ENCODE assay signal across 13 cellular contexts in genomic region chr3:41522620-41523019, GRCh38.
DNase-seq lines count a peak whose midpoint lies in the region; ATAC-seq and TF ChIP-seq lines count a peak whose summit lies in the region.
"Had no signal": no experiment of that assay in that cellular context is flagged by ENCODE, and none has a peak within 500 bp of the region (broad histone marks: within the 10 kb centered on the region; RNA-seq: fewer than 3 reads in every experiment).

No MANE protein-coding gene starts in this region.

- no TSS peak for BruUV-seq in OCI-LY7 (replicated peaks; lab: Mats Ljungman, UMichigan)

- H2AFZ ChIP-seq in OCI-LY7 (ENCODE audit: low read length): no peak overlapping the region

- ATAC-seq in GM18498 (IDR thresholded peaks at IDR 0.05; ENCODE audit: unreplicated experiment): peak; percentile 76
- ATAC-seq in GM19467 (IDR thresholded peaks at IDR 0.05; ENCODE audit: unreplicated experiment): peak; percentile 56
- peak; percentile 65 for ATAC-seq in HG03025 (IDR thresholded peaks at IDR 0.05; ENCODE audit: low FRiP score, unreplicated experiment)

- no peak overlapping the region for H3K4me2 ChIP-seq in OCI-LY7 (ENCODE audit: low read length)

- no peaks in the 10 kb centered on the region for H3K36me3 ChIP-seq in OCI-LY7 (ENCODE audit: insufficient read depth, low read length)
- H3K36me3 ChIP-seq: colonic mucosa had no signal

- no peaks in the 10 kb centered on the region for H3K4me1 ChIP-seq in OCI-LY7 (ENCODE audit: insufficient read depth, low read length, poor library complexity, severe bottlenecking)
- H3K4me1 ChIP-seq: colonic mucosa had no signal

- CTCF ChIA-PET in OCI-LY7 (lab: Charles Lee; ENCODE audit: unreplicated experiment): no interaction called here

- no peak overlapping the region for H3K27ac ChIP-seq in OCI-LY7 (ENCODE audit: low read depth, low read length, poor library complexity, severe bottlenecking)
- H3K27ac ChIP-seq: colonic mucosa had no signal

- H3K4me3 ChIP-seq in OCI-LY7 (ENCODE audit: low read depth, low read length, poor library complexity, severe bottlenecking): no peak overlapping the region
- H3K4me3 ChIP-seq: colonic mucosa, lung had no signal

- DNase-seq in OCI-LY7 (ENCODE audit: low spot score) (peak; percentile 7), iPS-NIHi11 (ENCODE audit: low spot score) (no peak), NCI-H2081 treated with DMSO at 0.1 percent for 48 hours (lab: John Stamatoyannopoulos, UW) (no peak), NCI-H1436 treated with DMSO at 0.1 percent for 48 hours (lab: John Stamatoyannopoulos, UW) (no peak), UCSD-AML1 (lab: John Stamatoyannopoulos, UW; ENCODE audit: unreplicated experiment) (no peak)
- DNase-seq: activated CD4-positive, CD25-positive, alpha-beta regulatory T cell; activated gamma-delta T cell treated with Interleukin-2 at 50 U/mL for 16 hours; colonic mucosa; NCI-H2171 treated with DMSO at 0.1 percent for 48 hours had no signal

- intact Hi-C loops in OCI-LY7 (cut with micrococcal nuclease; ENCODE audit: unreplicated experiment): loop anchor here (5.0 to 10.0 kb wide), 2 partner anchors 60 to 1198 kb away; no protein-coding TSS in a partner anchor

- POLR2A ChIA-PET in OCI-LY7 (lab: Charles Lee): interaction anchor here (1.0 kb wide), 1 partner anchor 15 kb away, joined by 3 read pairs; no protein-coding TSS in a partner anchor

- no peak for TF ChIP-seq CTCF in OCI-LY7 (conservative IDR thresholded peaks at IDR 0.05; ENCODE audit: low read length)

- H4K20me1 ChIP-seq in OCI-LY7 (ENCODE audit: insufficient read depth, low read length): no peaks in the 10 kb centered on the region

- no peaks in the 10 kb centered on the region for H3K79me2 ChIP-seq in OCI-LY7 (ENCODE audit: insufficient read depth, low read depth, low read length)

- H3K9me3 ChIP-seq in OCI-LY7 (ENCODE audit: low read length): no peaks in the 10 kb centered on the region
- H3K9me3 ChIP-seq: colonic mucosa had no signal

- no peaks in the 10 kb centered on the region for H3K9me2 ChIP-seq in OCI-LY7 (ENCODE audit: insufficient read depth, low read length)
